ENCODE assay signal across 18 cellular contexts in genomic region chr7:71710442-71710841, GRCh38.
DNase-seq lines count a peak whose midpoint lies in the region; ATAC-seq and TF ChIP-seq lines count a peak whose summit lies in the region.
"Had no signal": no experiment of that assay in that cellular context is flagged by ENCODE, and none has a peak within 500 bp of the region (broad histone marks: within the 10 kb centered on the region; RNA-seq: fewer than 3 reads in every experiment).

No MANE protein-coding gene starts in this region.

- peaks cover 6% of the 10 kb centered on the region for H3K9me3 Mint-ChIP-seq in activated CD4-positive, alpha-beta T cell treated with anti-CD3 and anti-CD28 coated beads, Interleukin-2, amount 10 ng/mL, durations not matched to agents 7 days and 5 days
- H3K9me3 Mint-ChIP-seq in activated CD4-positive, alpha-beta T cell treated with anti-CD3 and anti-CD28 coated beads for 36 hours (ENCODE audit: low read depth) = peaks cover 2% of the 10 kb centered on the region

- no peaks in the 10 kb centered on the region for H3K27me3 Mint-ChIP-seq in activated CD4-positive, alpha-beta T cell treated with anti-CD3 and anti-CD28 coated beads, Interleukin-2, amount 10 ng/mL, durations not matched to agents 7 days and 5 days
- no peaks in the 10 kb centered on the region for H3K27me3 Mint-ChIP-seq in activated CD4-positive, alpha-beta T cell treated with anti-CD3 and anti-CD28 coated beads for 36 hours
- H3K27me3 Mint-ChIP-seq: CD4-positive, CD25-positive, alpha-beta regulatory T cell; CD8-positive, alpha-beta memory T cell had no signal

- H3K23ac ChIP-seq in mesendoderm (ENCODE audit: low read length) = no peak overlapping the region

- WGBS in body of pancreas, 2 donors = 53 to 68% methylated on average over 5 of the region's 5 CpGs
- WGBS in mesendoderm (ENCODE audit: extremely low coverage, insufficient coverage, low lambda C conversion rate) = no CpG with 5 or more reads among the region's 5 CpGs
- WGBS in prostate gland = 82% methylated on average over 5 of the region's 5 CpGs

- H3K4me1 ChIP-seq in body of pancreas (no peaks in the 10 kb centered on the region), mesendoderm (ENCODE audit: control insufficient read depth, low read depth, low read length) (no peaks in the 10 kb centered on the region), prostate gland (replicated peaks) (no peaks in the 10 kb centered on the region)
- H3K4me1 ChIP-seq: BE2C, HAP-1 had no signal

- no peak overlapping the region for H2BK5ac ChIP-seq in mesendoderm (ENCODE audit: low read length)

- CTCF ChIA-PET in activated CD4-positive, alpha-beta T cell treated with anti-CD3 and anti-CD28 coated beads, Interleukin-2, amount 10 ng/mL, durations not matched to agents 7 days and 5 days (lab: Charles Lee) = no interaction called here
- CTCF ChIA-PET in activated CD4-positive, alpha-beta T cell treated with anti-CD3 and anti-CD28 coated beads for 36 hours (lab: Charles Lee) = no interaction called here

- H3K4ac ChIP-seq in mesendoderm (ENCODE audit: low read depth, low read length) = no peak overlapping the region

- no peak for ATAC-seq in activated CD4-positive, alpha-beta T cell treated with anti-CD3 and anti-CD28 coated beads for 36 hours
- no peak for ATAC-seq in body of pancreas
- no peak for ATAC-seq in GM18858 (IDR thresholded peaks at IDR 0.05; ENCODE audit: unreplicated experiment)
- ATAC-seq in GM19023 (IDR thresholded peaks at IDR 0.05; ENCODE audit: unreplicated experiment) = no peak

- H3K79me2 ChIP-seq in mesendoderm (ENCODE audit: control insufficient read depth, insufficient read depth, low read length) = no peaks in the 10 kb centered on the region

- no peak for DNase-seq in activated CD4-positive, alpha-beta T cell treated with anti-CD3 and anti-CD28 coated beads, Interleukin-2, amount 10 ng/mL, durations not matched to agents 7 days and 5 days
- no peak for DNase-seq in activated CD4-positive, alpha-beta T cell treated with anti-CD3 and anti-CD28 coated beads for 36 hours
- peak; percentile 15 to 72 (median 41) for DNase-seq in body of pancreas
- no peak for DNase-seq in mesendoderm
- DNase-seq in prostate gland (ENCODE audit: low spot score) = peak; percentile 7
- DNase-seq: ACHN; BE2C; C1 segment of cervical spinal cord; CD4-positive, CD25-positive, alpha-beta regulatory T cell; CD8-positive, alpha-beta memory T cell; COR-L47; DMS153; DMS79; GF-D8 had no signal

- no peaks in the 10 kb centered on the region for H3K4me1 Mint-ChIP-seq in activated CD4-positive, alpha-beta T cell treated with anti-CD3 and anti-CD28 coated beads, Interleukin-2, amount 10 ng/mL, durations not matched to agents 7 days and 5 days
- H3K4me1 Mint-ChIP-seq in activated CD4-positive, alpha-beta T cell treated with anti-CD3 and anti-CD28 coated beads for 36 hours = no peaks in the 10 kb centered on the region
- H3K4me1 Mint-ChIP-seq: CD4-positive, CD25-positive, alpha-beta regulatory T cell; CD8-positive, alpha-beta memory T cell had no signal

- H3K79me1 ChIP-seq in mesendoderm (ENCODE audit: low read length) = no peaks in the 10 kb centered on the region

- H3K56ac ChIP-seq in mesendoderm (ENCODE audit: low read length) = peak overlapping the region; percentile 42

- H3K4me2 ChIP-seq in mesendoderm (ENCODE audit: low read length) = no peak overlapping the region

- no peak overlapping the region for H4K8ac ChIP-seq in mesendoderm (ENCODE audit: low read depth, low read length)

- no peak overlapping the region for H2BK120ac ChIP-seq in mesendoderm (ENCODE audit: low read depth, low read length)

- TF ChIP-seq POLR2A in body of pancreas (IDR thresholded peaks at IDR 0.05) (no peak), prostate gland (IDR thresholded peaks at IDR 0.05) (no peak)

- intact Hi-C loops in activated CD4-positive, alpha-beta T cell treated with anti-CD3 and anti-CD28 coated beads for 36 hours (cut with DNase I, micrococcal nuclease) = no loop called here
- intact Hi-C loops in body of pancreas (cut with DNase I) = no loop called here
- intact Hi-C loops in prostate gland (cut with DNase I) = no loop called here

- no peaks in the 10 kb centered on the region for H3K36me3 ChIP-seq in body of pancreas (replicated peaks in 1 of 2; ENCODE audit: insufficient read depth in 1 of 2, low read depth in 2 of 2)
- no peaks in the 10 kb centered on the region for H3K36me3 ChIP-seq in mesendoderm (ENCODE audit: control insufficient read depth, insufficient read depth, low read length)
- no peaks in the 10 kb centered on the region for H3K36me3 ChIP-seq in prostate gland
- H3K36me3 ChIP-seq: BE2C, HAP-1 had no signal

- peak overlapping the region; percentile 25 for H3K27ac Mint-ChIP-seq in activated CD4-positive, alpha-beta T cell treated with anti-CD3 and anti-CD28 coated beads, Interleukin-2, amount 10 ng/mL, durations not matched to agents 7 days and 5 days
- no peak overlapping the region for H3K27ac Mint-ChIP-seq in activated CD4-positive, alpha-beta T cell treated with anti-CD3 and anti-CD28 coated beads for 36 hours
- H3K27ac Mint-ChIP-seq: CD4-positive, CD25-positive, alpha-beta regulatory T cell; CD8-positive, alpha-beta memory T cell had no signal

- no peak overlapping the region for H3K4me3 Mint-ChIP-seq in activated CD4-positive, alpha-beta T cell treated with anti-CD3 and anti-CD28 coated beads, Interleukin-2, amount 10 ng/mL, durations not matched to agents 7 days and 5 days
- no peak overlapping the region for H3K4me3 Mint-ChIP-seq in activated CD4-positive, alpha-beta T cell treated with anti-CD3 and anti-CD28 coated beads for 36 hours
- H3K4me3 Mint-ChIP-seq: CD4-positive, CD25-positive, alpha-beta regulatory T cell; CD8-positive, alpha-beta memory T cell had no signal

- H3K36me3 Mint-ChIP-seq in activated CD4-positive, alpha-beta T cell treated with anti-CD3 and anti-CD28 coated beads, Interleukin-2, amount 10 ng/mL, durations not matched to agents 7 days and 5 days (ENCODE audit: low read depth) = no peaks in the 10 kb centered on the region
- no peaks in the 10 kb centered on the region for H3K36me3 Mint-ChIP-seq in activated CD4-positive, alpha-beta T cell treated with anti-CD3 and anti-CD28 coated beads for 36 hours (ENCODE audit: low read depth)
- H3K36me3 Mint-ChIP-seq: CD4-positive, CD25-positive, alpha-beta regulatory T cell; CD8-positive, alpha-beta memory T cell had no signal

- no peak overlapping the region for H2AK5ac ChIP-seq in mesendoderm (ENCODE audit: low read length)

- TF ChIP-seq CTCF in body of pancreas (IDR thresholded peaks at IDR 0.05) (no peak), prostate gland (IDR thresholded peaks at IDR 0.05) (no peak)

- H3K9ac ChIP-seq in mesendoderm (ENCODE audit: low read length) = no peak overlapping the region

- no peak overlapping the region for H4K5ac ChIP-seq in mesendoderm (ENCODE audit: low read length)

- H3K18ac ChIP-seq in mesendoderm (ENCODE audit: low read length) = no peak overlapping the region

- H3K4me3 ChIP-seq in body of pancreas = no peak overlapping the region
- no peak overlapping the region for H3K4me3 ChIP-seq in mesendoderm (ENCODE audit: low read length)
- no peak overlapping the region for H3K4me3 ChIP-seq in prostate gland
- H3K4me3 ChIP-seq: HAP-1 had no signal

- H3K27ac ChIP-seq in body of pancreas = no peak overlapping the region
- no peak overlapping the region for H3K27ac ChIP-seq in mesendoderm (ENCODE audit: low read depth, low read length)
- no peak overlapping the region for H3K27ac ChIP-seq in prostate gland
- H3K27ac ChIP-seq: HL-60 had no signal

- H2BK15ac ChIP-seq in mesendoderm (replicated peaks; ENCODE audit: low read depth) = no peak overlapping the region

- H3K27me3 ChIP-seq in body of pancreas (no peaks in the 10 kb centered on the region), mesendoderm (ENCODE audit: insufficient read depth, low read length, poor library complexity) (no peaks in the 10 kb centered on the region), prostate gland (replicated peaks; ENCODE audit: insufficient read depth) (no peaks in the 10 kb centered on the region)
- H3K27me3 ChIP-seq: BE2C had no signal

- POLR2A ChIA-PET in activated CD4-positive, alpha-beta T cell treated with anti-CD3 and anti-CD28 coated beads, Interleukin-2, amount 10 ng/mL, durations not matched to agents 7 days and 5 days (lab: Charles Lee) = no interaction called here
- POLR2A ChIA-PET in activated CD4-positive, alpha-beta T cell treated with anti-CD3 and anti-CD28 coated beads for 36 hours (lab: Charles Lee) = no interaction called here

- H3K9me3 ChIP-seq in body of pancreas (no peaks in the 10 kb centered on the region), prostate gland (no peaks in the 10 kb centered on the region)
- H3K9me3 ChIP-seq: BE2C, HAP-1 had no signal

Comparison
In these comparisons a context has a peak if more than half of its experiments do, and no peak if none do; other contexts are left out.
1. DNase-seq: peak in body of pancreas (4 of 4) and prostate gland (single experiment); none in activated CD4-positive, alpha-beta T cell treated with anti-CD3 and anti-CD28 coated beads, Interleukin-2, amount 10 ng/mL, durations not matched to agents 7 days and 5 days (single experiment), activated CD4-positive, alpha-beta T cell treated with anti-CD3 and anti-CD28 coated beads for 36 hours (single experiment) and mesendoderm (single experiment).